ENCODE assay signal across 8 cellular contexts in genomic region chr3:134029256-134029733, GRCh38. TPM values are rescaled to one million over a fixed set of nuclear protein-coding genes. Genes with fewer than 3 reads are reported as not detected.
A peak's percentile ranks its signal among the peaks of the same experiment; 100 is the strongest.
DNase-seq lines count a peak whose midpoint lies in the region; ATAC-seq, FAIRE-seq and TF ChIP-seq lines count a peak whose summit lies in the region.

No MANE protein-coding gene starts in this region.

- H2AFZ ChIP-seq in mammary epithelial cell (ENCODE audit: low read depth, low read length), result peak overlapping the region; percentile 91

- no TSS peak for BruUV-seq in mammary epithelial cell (replicated peaks; lab: Mats Ljungman, UMichigan)

- no peaks in the 10 kb centered on the region for H3K36me3 ChIP-seq in mammary epithelial cell (ENCODE audit: insufficient read depth, low read length)
- no peaks in the 10 kb centered on the region for H3K36me3 ChIP-seq in transverse colon

- 1% methylated on average over 17 of the region's 43 CpGs for WGBS in mammary epithelial cell (ENCODE audit: low coverage, missing lambda C conversion rate)
- WGBS in lower leg skin, 2 donors, result 1 to 2% methylated on average over 16 to 29 of the region's 43 CpGs
- WGBS in transverse colon (ENCODE audit: low coverage in 1 of 2), 2 donors, result 5% methylated on average over 40 of the region's 43 CpGs; no CpG with 5 or more reads in 1 of the 2 donors

- no peaks in the 10 kb centered on the region for H3K79me2 ChIP-seq in mammary epithelial cell (ENCODE audit: insufficient read depth, low read length)

- peak; percentile 10 for DNase-seq in stimulated activated CD4-positive, alpha-beta T cell treated with anti-CD3 and anti-CD28 coated beads, Interleukin-15, amount 100 ng/mL, for 24 hours
- DNase-seq in stimulated activated CD4-positive, alpha-beta T cell treated with anti-CD3 and anti-CD28 coated beads, Interleukin-4, amount 100 ng/mL, for 24 hours, result no peak
- DNase-seq in mammary epithelial cell (peak; percentile 34), lower leg skin (ENCODE audit: low spot score in 2 of 2) (peak; percentile 13 to 81), transverse colon (no peak), H54 (ENCODE audit: insufficient read length, low spot score) (no peak)

- ATAC-seq in GM18505 (IDR thresholded peaks at IDR 0.05; ENCODE audit: unreplicated experiment) (no peak), GM19395 (IDR thresholded peaks at IDR 0.05; ENCODE audit: unreplicated experiment) (no peak)

- dilution Hi-C loops in mammary epithelial cell (cut with HindIII; ENCODE audit: low sequenced_read_pairs), result no loop called here

- CTCF ChIA-PET in mammary epithelial cell (lab: Charles Lee; ENCODE audit: low non-redundant PET), result no interaction called here

- no peak overlapping the region for H3K9ac ChIP-seq in mammary epithelial cell (ENCODE audit: insufficient read depth, low read length)

- intact Hi-C loops in mammary epithelial cell (cut with micrococcal nuclease), result no loop called here
- intact Hi-C loops in lower leg skin (cut with DNase I; ENCODE audit: low total_unique reads), result no loop called here
- intact Hi-C loops in transverse colon (cut with DNase I; ENCODE audit: low total_unique reads), result no loop called here

- H3K4me2 ChIP-seq in mammary epithelial cell (ENCODE audit: insufficient read depth, low read depth, low read length), result peak overlapping the region; percentile 94

- TF ChIP-seq POLR2A in lower leg skin (IDR thresholded peaks at IDR 0.05) (no peak), transverse colon (IDR thresholded peaks at IDR 0.05) (no peak), H54 (IDR thresholded peaks at IDR 0.05; ENCODE audit: low read depth, low read length) (no peak), GM18505 (IDR thresholded peaks at IDR 0.05; ENCODE audit: borderline replicate concordance, extremely low read depth, insufficient read depth, insufficient read length) (no peak)

- H3K27ac ChIP-seq in mammary epithelial cell (ENCODE audit: insufficient read depth, low read depth, low read length) (no peak overlapping the region), transverse colon (peak overlapping the region; percentile 25 to 67 (median 47))

- H3K27me3 ChIP-seq in mammary epithelial cell (ENCODE audit: insufficient read depth, low read length), result no peaks in the 10 kb centered on the region
- H3K27me3 ChIP-seq in transverse colon, result peaks cover 47% of the 10 kb centered on the region

- no peaks in the 10 kb centered on the region for H3K9me3 ChIP-seq in mammary epithelial cell (replicated peaks; ENCODE audit: insufficient read depth, low read length)
- H3K9me3 ChIP-seq in transverse colon, result no peaks in the 10 kb centered on the region

- in situ Hi-C loops in mammary epithelial cell (cut with MboI; ENCODE audit: low sequenced_read_pairs in 2 of 2) (no loop called here), transverse colon (cut with MboI; ENCODE audit: low pct_ligation_motif_present in 1 of 4, low pct_unique_long_range_greater_than_20kb in 1 of 4, low sequenced_read_pairs in 3 of 4) (no loop called here)

- H4K20me1 ChIP-seq in mammary epithelial cell (ENCODE audit: insufficient read depth, low read length), result no peaks in the 10 kb centered on the region

- H3K4me3 ChIP-seq in mammary epithelial cell (replicated peaks in 1 of 3; ENCODE audit: insufficient read depth in 1 of 3, low read depth in 2 of 3, low read length in 3 of 3) (peak overlapping the region; percentile 39 to 61 (median 55)), lower leg skin (ENCODE audit: low read depth, poor library complexity, severe bottlenecking) (peak overlapping the region; percentile 48), transverse colon (peak overlapping the region; percentile 44 to 64 (median 52))

- H3K4me1 ChIP-seq in mammary epithelial cell (ENCODE audit: insufficient read depth, low read length), result peaks cover 13% of the 10 kb centered on the region
- H3K4me1 ChIP-seq in transverse colon, result peaks cover 0 to 18% (median 8%) of the 10 kb centered on the region in 4 donors

- no peak for TF ChIP-seq CTCF in mammary epithelial cell (conservative IDR thresholded peaks at IDR 0.05 in 1 of 2, IDR thresholded peaks at IDR 0.05 in 1 of 2; ENCODE audit: extremely low read depth in 1 of 2, insufficient read depth in 1 of 2, low read depth in 1 of 2, low read length in 2 of 2)
- no peak for TF ChIP-seq CTCF in lower leg skin (IDR thresholded peaks at IDR 0.05)
- no peak for TF ChIP-seq CTCF in transverse colon (IDR thresholded peaks at IDR 0.05)

- TF ChIP-seq EP300 in transverse colon (IDR thresholded peaks at IDR 0.05; ENCODE audit: low read depth), result no peak

- FAIRE-seq in H54 (lab: Jason Lieb, UNC), result no peak

RNA-seq across cellular contexts. Expression of gene SLCO2A1, which starts 0.4 kb away (rescaled TPM):
- total RNA-seq in mammary epithelial cell (1 to 10 TPM in 1 of 2 donors, under 1 TPM in 1; 0.38 to 2.2 TPM), lower leg skin (10 to 100 TPM in 2 of 4 donors, 1 to 10 TPM in 2; 5.4 to 24.9 (median 9.2) TPM), transverse colon (10 to 100 TPM in 3 of 4 donors, 1 to 10 TPM in 1; 8.4 to 68.5 (median 22.7) TPM)
- polyA plus RNA-seq in mammary epithelial cell, result 0.83 TPM
- polyA minus RNA-seq in mammary epithelial cell, result 0.52 TPM

Comparison
In these comparisons a context has a peak if more than half of its experiments do, and no peak if none do; other contexts are left out.
1. DNase-seq: peak in stimulated activated CD4-positive, alpha-beta T cell treated with anti-CD3 and anti-CD28 coated beads, Interleukin-15, amount 100 ng/mL, for 24 hours (single experiment), mammary epithelial cell (single experiment) and lower leg skin (2 of 2); none in stimulated activated CD4-positive, alpha-beta T cell treated with anti-CD3 and anti-CD28 coated beads, Interleukin-4, amount 100 ng/mL, for 24 hours (single experiment), transverse colon (single experiment) and H54 (single experiment).
2. Peak in every context shown above with its lines, with median percentiles within 50 percentile points of each other: H3K4me3 ChIP-seq.